19 cellular contexts compared by ENCODE assay signal in genomic region chr3:159845737-159846136, GRCh38. TPM values are rescaled to one million over a fixed set of nuclear protein-coding genes. Genes with fewer than 3 reads are reported as not detected.
"Had no signal": no experiment of that assay in that cellular context is flagged by ENCODE, and none has a peak within 500 bp of the region (broad histone marks: within the 10 kb centered on the region; RNA-seq: fewer than 3 reads in every experiment).

No MANE protein-coding gene starts in this region.

- H3K27me3 Mint-ChIP-seq: type B pancreatic cell had no signal

- H3K4me1 Mint-ChIP-seq: activated B cell treated with CpG ODN at 0.5 μM for 24 hours had no signal

- H3K27me3 ChIP-seq: brain microvascular endothelial cell, left lung had no signal

- H3K27ac ChIP-seq: left lung had no signal

- H3K4me3 ChIP-seq: left lung had no signal

- DNase-seq: activated B cell treated with CpG ODN at 0.5 μM for 24 hours; activated CD4-positive, alpha-beta T cell treated with anti-CD3 and anti-CD28 coated beads for 48 hours; activated CD8-positive, alpha-beta memory T cell treated with anti-CD3 and anti-CD28 coated beads, Interleukin-2, amount 50 U/mL, for 4 hours; activated CD8-positive, alpha-beta T cell treated with anti-CD3 and anti-CD28 coated beads, Interleukin-2, amount 10 ng/mL, durations not matched to agents 7 days and 5 days; activated effector memory CD4-positive, alpha-beta T cell treated with anti-CD3 and anti-CD28 coated beads, Interleukin-2, amount 50 U/mL, for 16 hours; activated T-cell treated with anti-CD3 and anti-CD28 coated beads, Interleukin-2, amount 50 U/mL, for 48 hours; brain microvascular endothelial cell; endodermal cell; erythroblast; left lung; stimulated activated CD4-positive, alpha-beta T cell treated with anti-CD3 and anti-CD28 coated beads, Interleukin-15, amount 100 ng/mL, for 24 hours; stimulated activated CD4-positive, alpha-beta T cell treated with anti-CD3 and anti-CD28 coated beads, Interleukin-4, amount 100 ng/mL, for 1 hour; stimulated activated naive B cell treated with anti-CD40 and anti-IgM and Interleukin-4, amounts not matched to agents 10 μg/mL and 1 μg/mL and 100 μg/mL, for 72 hours; SW 1271 had no signal

- FAIRE-seq: islet of Langerhans, TTC549 had no signal

- H3K36me3 Mint-ChIP-seq: activated naive CD4-positive, alpha-beta T cell treated with anti-CD3 and anti-CD28 coated beads, Interleukin-2, amount 50 U/mL, for 72 hours; natural killer cell treated with Interleukin-12 subunit alpha and Interleukin-12 subunit beta and Interleukin-15 and Interleukin-18, amount 100 ng/mL, for 72 hours had no signal

- ATAC-seq: activated CD8-positive, alpha-beta T cell treated with anti-CD3 and anti-CD28 coated beads, Interleukin-2, amount 10 ng/mL, durations not matched to agents 7 days and 5 days; activated naive CD4-positive, alpha-beta T cell treated with anti-CD3 and anti-CD28 coated beads, Interleukin-2, amount 50 U/mL, for 72 hours; left lung; natural killer cell treated with Interleukin-12 subunit alpha and Interleukin-12 subunit beta and Interleukin-15 and Interleukin-18, amount 100 ng/mL, for 72 hours; stimulated activated naive B cell treated with anti-CD40 and anti-IgM and Interleukin-4, amounts not matched to agents 10 μg/mL and 1 μg/mL and 100 μg/mL, for 72 hours had no signal

- H3K36me3 ChIP-seq: brain microvascular endothelial cell, left lung had no signal

- H3K4me3 Mint-ChIP-seq: activated B cell treated with CpG ODN at 0.5 μM for 24 hours; activated CD8-positive, alpha-beta T cell treated with anti-CD3 and anti-CD28 coated beads, Interleukin-2, amount 10 ng/mL, durations not matched to agents 7 days and 5 days; endodermal cell; natural killer cell treated with Interleukin-12 subunit alpha and Interleukin-12 subunit beta and Interleukin-15 and Interleukin-18, amount 100 ng/mL, for 72 hours; stimulated activated naive B cell treated with anti-CD40 and anti-IgM and Interleukin-4, amounts not matched to agents 10 μg/mL and 1 μg/mL and 100 μg/mL, for 72 hours; type B pancreatic cell had no signal

- H3K9me3 Mint-ChIP-seq: activated naive CD4-positive, alpha-beta T cell treated with anti-CD3 and anti-CD28 coated beads, Interleukin-2, amount 50 U/mL, for 72 hours; endodermal cell; natural killer cell treated with Interleukin-12 subunit alpha and Interleukin-12 subunit beta and Interleukin-15 and Interleukin-18, amount 100 ng/mL, for 72 hours; type B pancreatic cell had no signal

- H3K27ac Mint-ChIP-seq: activated B cell treated with CpG ODN at 0.5 μM for 24 hours; activated CD8-positive, alpha-beta T cell treated with anti-CD3 and anti-CD28 coated beads, Interleukin-2, amount 10 ng/mL, durations not matched to agents 7 days and 5 days; activated naive CD4-positive, alpha-beta T cell treated with anti-CD3 and anti-CD28 coated beads, Interleukin-2, amount 50 U/mL, for 72 hours; endodermal cell; natural killer cell treated with Interleukin-12 subunit alpha and Interleukin-12 subunit beta and Interleukin-15 and Interleukin-18, amount 100 ng/mL, for 72 hours; stimulated activated naive B cell treated with anti-CD40 and anti-IgM and Interleukin-4, amounts not matched to agents 10 μg/mL and 1 μg/mL and 100 μg/mL, for 72 hours; type B pancreatic cell had no signal

RNA-seq across cellular contexts. Expression of gene SCHIP1, which starts 6.1 kb away (rescaled TPM):
- total RNA-seq: activated CD8-positive, alpha-beta T cell treated with anti-CD3 and anti-CD28 coated beads, Interleukin-2, amount 10 ng/mL, durations not matched to agents 7 days and 5 days; activated naive CD4-positive, alpha-beta T cell treated with anti-CD3 and anti-CD28 coated beads, Interleukin-2, amount 50 U/mL, for 72 hours; natural killer cell treated with Interleukin-12 subunit alpha and Interleukin-12 subunit beta and Interleukin-15 and Interleukin-18, amount 100 ng/mL, for 72 hours had no signal
